Comparison of ENCODE assay signal across 11 cellular contexts in the genomic region with DNA sequence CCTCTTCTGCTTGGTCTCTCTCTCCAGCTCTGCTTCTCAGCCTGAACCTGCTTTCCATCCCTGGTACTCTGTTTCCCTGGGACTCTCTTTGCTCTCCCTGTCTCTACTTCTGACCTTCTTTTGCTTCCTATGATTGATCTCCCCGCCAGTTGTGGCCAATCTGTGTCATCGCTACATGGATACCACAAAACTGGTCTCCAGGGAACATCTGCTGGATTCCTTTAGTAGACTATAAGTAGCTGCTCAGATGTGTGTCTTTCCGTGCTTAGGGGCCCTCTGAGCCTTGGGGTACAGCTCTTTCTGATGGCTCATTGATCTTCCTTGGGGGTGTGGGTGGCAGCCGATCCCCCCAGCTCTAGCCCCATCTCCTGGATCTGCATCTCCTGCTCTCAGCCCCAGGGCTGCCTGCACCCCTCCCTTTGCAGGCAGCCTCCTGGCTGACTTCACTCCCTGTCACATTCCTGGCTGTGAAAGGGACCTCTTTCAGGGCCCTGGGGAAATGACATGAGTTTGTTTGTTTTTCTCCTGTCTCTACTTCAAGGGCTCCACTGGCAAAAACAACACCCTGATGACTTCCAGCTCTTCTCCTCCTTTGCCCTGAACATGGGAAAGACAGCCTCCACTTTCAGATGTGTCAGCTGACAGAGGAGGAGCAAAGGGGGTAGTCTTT.
"Had no signal": no experiment of that assay in that cellular context is flagged by ENCODE, and none has a peak within 500 bp of the region (broad histone marks: within the 10 kb centered on the region; RNA-seq: fewer than 3 reads in every experiment).

No MANE protein-coding gene starts in this region.

- DNase-seq: activated CD4-positive, alpha-beta T cell treated with anti-CD3 and anti-CD28 coated beads for 1 hour; activated CD4-positive, alpha-beta T cell treated with anti-CD3 and anti-CD28 coated beads, Interleukin-2, amount 50 U/mL, for 48 hours; activated naive CD4-positive, alpha-beta T cell; aorta; left ventricle myocardium superior; pancreas; stimulated activated CD4-positive, alpha-beta T cell treated with anti-CD3 and anti-CD28 coated beads, Interleukin-15, amount 100 ng/mL, for 24 hours; stimulated activated CD4-positive, alpha-beta T cell treated with anti-CD3 and anti-CD28 coated beads, Interleukin-4, amount 100 ng/mL, for 24 hours had no signal

- H3K27me3 ChIP-seq: breast epithelium, gastroesophageal sphincter, pancreas, testis had no signal

- H3K4me3 ChIP-seq: breast epithelium, gastroesophageal sphincter, pancreas, testis had no signal

- ATAC-seq: gastroesophageal sphincter, left ventricle myocardium superior, pancreas had no signal

- H3K4me1 ChIP-seq: breast epithelium, gastroesophageal sphincter, pancreas had no signal

- H3K27ac ChIP-seq: breast epithelium, gastroesophageal sphincter, pancreas, testis had no signal

- H3K9me3 ChIP-seq: breast epithelium, gastroesophageal sphincter, pancreas, testis had no signal

- H3K36me3 ChIP-seq: breast epithelium, gastroesophageal sphincter, pancreas had no signal
